8 cellular contexts compared by ENCODE assay signal in the genomic region with DNA sequence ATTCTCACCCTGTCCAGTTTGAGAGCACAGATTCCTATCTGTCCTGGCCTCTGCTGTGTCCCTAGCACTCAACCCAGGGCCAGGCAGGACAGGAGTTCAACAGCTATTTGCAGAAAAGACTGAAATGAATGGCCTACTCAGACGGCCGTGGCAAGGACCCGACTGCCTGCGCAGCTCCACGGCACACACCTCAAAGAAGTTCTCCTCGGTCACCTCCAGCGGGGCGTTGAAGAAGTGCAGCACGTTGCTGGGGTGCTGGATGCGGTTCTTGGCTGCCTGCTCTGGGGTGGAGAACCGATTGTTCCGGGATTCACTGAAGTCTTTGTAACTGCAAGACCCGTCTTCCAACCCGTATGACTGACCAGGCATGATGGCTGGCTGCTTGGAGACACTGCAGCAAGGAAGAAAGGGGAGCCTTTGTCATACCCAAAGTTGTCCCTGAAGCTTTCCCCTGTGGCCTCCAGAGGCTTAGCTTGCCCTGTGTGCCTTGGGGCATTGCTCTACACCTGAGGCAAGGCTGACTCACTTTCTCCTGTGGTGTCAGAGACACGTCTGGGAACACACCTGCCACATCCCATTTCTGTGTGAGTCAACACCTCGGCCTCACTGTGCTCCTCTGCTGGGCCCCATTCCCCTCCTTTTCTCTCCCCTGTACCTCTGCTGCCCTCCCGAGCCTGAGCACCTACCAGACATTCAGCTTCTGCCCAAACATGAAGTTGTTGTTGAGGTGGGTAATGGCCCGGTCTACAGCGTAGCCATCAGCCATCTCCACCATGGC. TPM values are rescaled to one million over a fixed set of nuclear protein-coding genes. Genes with fewer than 3 reads are reported as not detected.
DNase-seq lines count a peak whose midpoint lies in the region; ATAC-seq, FAIRE-seq and TF ChIP-seq lines count a peak whose summit lies in the region.

No MANE protein-coding gene starts in this region.

- H3K4me3 ChIP-seq in foreskin fibroblast (ENCODE audit: low read depth in 1 of 2, low read length in 2 of 2), result no peak overlapping the region

- H3K27ac ChIP-seq in epithelial cell of prostate, result peak overlapping the region; percentile 91

- DNase-seq in GM12892 (ENCODE audit: insufficient read length), result no peak
- peak; percentile 60 to 65 for DNase-seq in activated CD4-positive, alpha-beta T cell treated with anti-CD3 and anti-CD28 coated beads, Interleukin-2, amount 50 U/mL, for 4 hours
- peak; percentile 90 for DNase-seq in epithelial cell of prostate (ENCODE audit: low read depth, low spot score)
- peak; percentile 62 to 67 for DNase-seq in stimulated activated CD4-positive, alpha-beta T cell treated with anti-CD3 and anti-CD28 coated beads, Interleukin-15, amount 100 ng/mL, for 48 hours (ENCODE audit: low read depth in 2 of 2)
- DNase-seq in foreskin fibroblast, result no peak
- DNase-seq in Ammon's horn (ENCODE audit: low spot score), result no peak
- no peak for DNase-seq in anterior cingulate cortex (lab: John Stamatoyannopoulos, UW)

- no peak for FAIRE-seq in GM12892 (lab: Jason Lieb, UNC)

- no peak for ATAC-seq in HG02870 (IDR thresholded peaks at IDR 0.05; ENCODE audit: unreplicated experiment)

- no peak for TF ChIP-seq CTCF in foreskin fibroblast (IDR thresholded peaks at IDR 0.05; ENCODE audit: low read depth, low read length)

- TF ChIP-seq POLR2A in GM12892 (IDR thresholded peaks at IDR 0.05; ENCODE audit: low read depth, low read length), result peak; percentile 70

RNA-seq across cellular contexts. Expression of a gene that starts 6.8 kb away (rescaled TPM):
- polyA plus RNA-seq in GM12892 (2012; ENCODE audit: missing spikeins), result 165 TPM

RNA-seq across cellular contexts. Expression of a gene that starts 11.4 kb away (rescaled TPM):
- 282 TPM for polyA plus RNA-seq in GM12892 (2012; ENCODE audit: missing spikeins)

RNA-seq across cellular contexts. Expression of a gene that starts 25.7 kb away (rescaled TPM):
- polyA plus RNA-seq in GM12892 (2012; ENCODE audit: missing spikeins), result 0.78 TPM

RNA-seq across cellular contexts. Expression of a gene that starts 39.7 kb away (rescaled TPM):
- 31.9 TPM for polyA plus RNA-seq in GM12892 (2012; ENCODE audit: missing spikeins)

RNA-seq across cellular contexts. Expression of a gene that starts 49.4 kb away (rescaled TPM):
- not detected for polyA plus RNA-seq in GM12892 (2012; ENCODE audit: missing spikeins)

Comparison
In these comparisons a context has a peak if more than half of its experiments do, and no peak if none do; other contexts are left out.
1. DNase-seq: peak in activated CD4-positive, alpha-beta T cell treated with anti-CD3 and anti-CD28 coated beads, Interleukin-2, amount 50 U/mL, for 4 hours (2 of 2), epithelial cell of prostate (single experiment) and stimulated activated CD4-positive, alpha-beta T cell treated with anti-CD3 and anti-CD28 coated beads, Interleukin-15, amount 100 ng/mL, for 48 hours (2 of 2); none in GM12892 (single experiment), foreskin fibroblast (0 of 2), Ammon's horn (single experiment) and anterior cingulate cortex (0 of 58).